Comparison of ENCODE assay signal across 22 cellular contexts in genomic region chr5:31759925-31760324, GRCh38.
"Had no signal": no experiment of that assay in that cellular context is flagged by ENCODE, and none has a peak within 500 bp of the region (broad histone marks: within the 10 kb centered on the region; RNA-seq: fewer than 3 reads in every experiment).

No MANE protein-coding gene starts in this region.

- DNase-seq: activated B cell treated with CpG ODN at 0.5 μM for 24 hours; activated CD4-positive, alpha-beta memory T cell treated with anti-CD3 and anti-CD28 coated beads for 36 hours; activated CD4-positive, alpha-beta T cell treated with anti-CD3 and anti-CD28 coated beads, Interleukin-2, amount 10 ng/mL, durations not matched to agents 7 days and 5 days; activated CD8-positive, alpha-beta memory T cell treated with anti-CD3 and anti-CD28 coated beads for 24 hours; activated gamma-delta T cell; activated naive CD4-positive, alpha-beta T cell treated with anti-CD3 and anti-CD28 coated beads for 36 hours; activated T-cell treated with anti-CD3 and anti-CD28 coated beads, Interleukin-2, amount 50 U/mL, for 48 hours; brain microvascular endothelial cell; cerebellar nuclear complex; IMR-90; Kasumi-1; KBM-7; NCI-H1105 treated with DMSO at 0.1 percent for 48 hours; NCI-H146; NCI-H187 treated with DMSO at 0.1 percent for 48 hours; NCI-H510A; NCI-H526 treated with DMSO at 0.1 percent for 48 hours; PC-3; SHP77 had no signal

- FAIRE-seq: RCC 7860 had no signal

- H3K36me3 ChIP-seq: brain microvascular endothelial cell, cardiac muscle cell had no signal

- H3K4me3 ChIP-seq: cardiac muscle cell had no signal

- H3K27me3 ChIP-seq: brain microvascular endothelial cell, cardiac muscle cell had no signal

- H3K27ac ChIP-seq: brain microvascular endothelial cell, cardiac muscle cell had no signal

- ATAC-seq: activated T-helper 17 cell treated with anti-CD3 and anti-CD28 coated beads, Interleukin-2, amount 50 U/mL, for 72 hours; PC-3 had no signal
